ENCODE assay signal across 10 cellular contexts in the genomic region with DNA sequence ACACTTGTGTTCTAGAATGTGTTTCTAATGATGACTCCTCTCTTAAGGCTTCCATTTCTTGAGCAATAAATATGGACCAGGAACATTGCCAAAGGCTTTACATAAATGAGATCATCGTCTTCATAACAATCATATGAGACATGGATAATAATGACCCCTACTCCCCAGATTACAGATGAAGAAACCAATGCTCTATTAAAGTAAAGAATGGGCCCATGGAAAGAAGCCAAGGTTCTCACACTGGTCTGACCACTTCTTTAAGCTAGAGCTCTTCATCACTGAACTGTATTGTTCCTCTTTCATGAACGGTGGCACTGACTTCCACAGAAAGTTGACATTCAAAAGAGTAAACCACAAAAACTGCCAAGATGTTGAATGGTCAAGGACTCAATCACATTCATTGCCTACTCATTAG.
A peak's percentile ranks its signal among the peaks of the same experiment; 100 is the strongest.
DNase-seq lines count a peak whose midpoint lies in the region; ATAC-seq, FAIRE-seq and TF ChIP-seq lines count a peak whose summit lies in the region.
"Had no signal": no experiment of that assay in that cellular context is flagged by ENCODE, and none has a peak within 500 bp of the region (broad histone marks: within the 10 kb centered on the region; RNA-seq: fewer than 3 reads in every experiment).

No MANE protein-coding gene starts in this region.

- DNase-seq in AG08395 (ENCODE audit: low spot score) (peak; percentile 31), LHCN-M2 (ENCODE audit: low read depth) (peak; percentile 91), endothelial cell of umbilical vein (ENCODE audit: low read depth, low spot score) (peak; percentile 74), midbrain (lab: John Stamatoyannopoulos, UW) (no peak), DMS153 (lab: John Stamatoyannopoulos, UW) (no peak), NCI-H748 treated with DMSO at 0.1 percent for 48 hours (lab: John Stamatoyannopoulos, UW) (no peak)
- DNase-seq: activated CD4-positive, alpha-beta T cell treated with anti-CD3 and anti-CD28 coated beads, Interleukin-2, amount 50 U/mL, for 48 hours; DMS79 had no signal

- H3K4me2 ChIP-seq in endothelial cell of umbilical vein (ENCODE audit: insufficient read depth, low read length) = no peak overlapping the region

- no peaks in the 10 kb centered on the region for H4K20me1 ChIP-seq in endothelial cell of umbilical vein (replicated peaks; ENCODE audit: control insufficient read depth, extremely low read depth, insufficient read depth, low read length)

- no peak overlapping the region for H3K9ac ChIP-seq in endothelial cell of umbilical vein (replicated peaks; ENCODE audit: extremely low read depth, insufficient read depth, low read length)

- H3K4me3 ChIP-seq in endothelial cell of umbilical vein (replicated peaks in 1 of 3; ENCODE audit: insufficient read depth in 1 of 3, low read depth in 1 of 3, low read length in 3 of 3) = no peak overlapping the region

- H3K9me1 ChIP-seq in endothelial cell of umbilical vein (replicated peaks; ENCODE audit: control insufficient read depth, extremely low read depth, insufficient read depth, low read length) = no peaks in the 10 kb centered on the region

- H2AFZ ChIP-seq in endothelial cell of umbilical vein (ENCODE audit: low read depth, low read length) = no peak overlapping the region

- BruUV-seq in endothelial cell of umbilical vein (replicated peaks; lab: Mats Ljungman, UMichigan) = no TSS peak

- FAIRE-seq in endothelial cell of umbilical vein (lab: Jason Lieb, UNC) = peak; percentile 63

- H3K9me3 ChIP-seq in endothelial cell of umbilical vein (replicated peaks; ENCODE audit: control insufficient read depth, insufficient read depth, low read length) = no peaks in the 10 kb centered on the region

- H3K79me2 ChIP-seq in endothelial cell of umbilical vein (ENCODE audit: control insufficient read depth, insufficient read depth, low read length) = peaks cover 50% of the 10 kb centered on the region

- H3K27ac ChIP-seq in endothelial cell of umbilical vein (ENCODE audit: insufficient read depth, low read depth, low read length) = no peak overlapping the region

- ATAC-seq in GM19372 (IDR thresholded peaks at IDR 0.05; ENCODE audit: low read depth, unreplicated experiment) = peak; percentile 38
- ATAC-seq in HG03025 (IDR thresholded peaks at IDR 0.05; ENCODE audit: low FRiP score, unreplicated experiment) = no peak

- POLR2A ChIA-PET in endothelial cell of umbilical vein (lab: Charles Lee) = no interaction called here

- no peaks in the 10 kb centered on the region for H3K36me3 ChIP-seq in endothelial cell of umbilical vein (ENCODE audit: control insufficient read depth in 2 of 2, extremely low read depth in 1 of 2, insufficient read depth in 2 of 2, low read length in 2 of 2)

- no peak for TF ChIP-seq CTCF in endothelial cell of umbilical vein (IDR thresholded peaks at IDR 0.05; ENCODE audit: extremely low read depth in 1 of 2, insufficient read depth in 1 of 2, low read depth in 1 of 2, low read length in 2 of 2)

- intact Hi-C loops in endothelial cell of umbilical vein (cut with micrococcal nuclease) = loop anchor here (10.0 kb wide), 1 partner anchor 530 kb away; no protein-coding TSS in a partner anchor

- CTCF ChIA-PET in endothelial cell of umbilical vein (lab: Charles Lee) = interaction anchor here (0.5 to 1.7 kb wide), 6 partner anchors 18 to 168 kb away, joined by 3 to 7 read pairs (median 4); a partner anchor contains a TSS

- dilution Hi-C loops in endothelial cell of umbilical vein (cut with MboI; ENCODE audit: extremely low pct_ligation_motif_present, low sequenced_read_pairs) = no loop called here

- peaks cover 13% of the 10 kb centered on the region for H3K4me1 ChIP-seq in endothelial cell of umbilical vein (ENCODE audit: control insufficient read depth, extremely low read depth, insufficient read depth, low read length)

- no peaks in the 10 kb centered on the region for H3K27me3 ChIP-seq in endothelial cell of umbilical vein (ENCODE audit: control insufficient read depth in 2 of 2, insufficient read depth in 2 of 2, low read length in 2 of 2)

- TF ChIP-seq POLR2A in endothelial cell of umbilical vein (IDR thresholded peaks at IDR 0.05; ENCODE audit: low read depth, low read length) = no peak

TF ChIP-seq in endothelial cell of umbilical vein, 7 proteins besides CTCF, POLR2A, EP300 and RAD21:
- TF ChIP-seq EZH2 (IDR thresholded peaks at IDR 0.05; ENCODE audit: borderline replicate concordance, low read depth, low read length, severe bottlenecking) (no peak), FOS (IDR thresholded peaks at IDR 0.05; ENCODE audit: borderline replicate concordance, insufficient read depth, low read length) (peak; percentile 45), JUN (IDR thresholded peaks at IDR 0.05; ENCODE audit: borderline replicate concordance, insufficient read depth, insufficient read length, low read depth) (peak; percentile 67)
- TF ChIP-seq, protein P1, sequence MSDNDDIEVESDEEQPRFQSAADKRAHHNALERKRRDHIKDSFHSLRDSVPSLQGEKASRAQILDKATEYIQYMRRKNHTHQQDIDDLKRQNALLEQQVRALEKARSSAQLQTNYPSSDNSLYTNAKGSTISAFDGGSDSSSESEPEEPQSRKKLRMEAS (IDR thresholded peaks at IDR 0.05; ENCODE audit: insufficient read depth, insufficient read length) = no peak

Comparison
In these comparisons a context has a peak if more than half of its experiments do, and no peak if none do; other contexts are left out.
1. DNase-seq: peak in AG08395 (single experiment), LHCN-M2 (single experiment) and endothelial cell of umbilical vein (single experiment); none in midbrain (single experiment), DMS153 (single experiment) and NCI-H748 treated with DMSO at 0.1 percent for 48 hours (single experiment).